In the genomic region with DNA sequence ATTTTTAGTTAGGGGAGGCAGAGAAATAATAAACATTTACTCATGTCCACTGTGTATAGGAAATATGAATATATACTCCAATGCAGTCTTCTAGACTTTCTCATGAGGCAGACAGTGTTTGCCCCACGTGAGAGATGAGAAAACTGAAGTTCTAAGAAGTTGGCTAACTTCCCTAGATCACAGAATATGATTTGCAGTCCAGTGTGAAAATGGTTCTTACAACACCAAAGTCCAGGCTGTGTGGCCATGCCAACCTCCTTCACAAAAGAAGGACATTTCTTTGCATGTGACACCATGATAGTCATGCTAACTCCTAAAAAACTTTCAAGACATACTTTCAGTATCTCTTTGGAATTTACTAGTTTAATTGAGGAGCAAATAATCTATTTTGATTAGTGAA, we compare ENCODE assay signal across 20 cellular contexts.
DNase-seq lines count a peak whose midpoint lies in the region; ATAC-seq and TF ChIP-seq lines count a peak whose summit lies in the region.
"Had no signal": no experiment of that assay in that cellular context is flagged by ENCODE, and none has a peak within 500 bp of the region (broad histone marks: within the 10 kb centered on the region; RNA-seq: fewer than 3 reads in every experiment).

No MANE protein-coding gene starts in this region.

- H3K9me3 ChIP-seq in osteoblast (ENCODE audit: low read depth, low read length) = no peaks in the 10 kb centered on the region
- no peaks in the 10 kb centered on the region for H3K9me3 ChIP-seq in testis
- H3K9me3 ChIP-seq in smooth muscle cell (replicated peaks; ENCODE audit: low read depth) = no peaks in the 10 kb centered on the region
- H3K9me3 ChIP-seq: body of pancreas, vagina had no signal

- DNase-seq in AG20443 (ENCODE audit: low spot score) (peak; percentile 29), MV-4-11 (lab: John Stamatoyannopoulos, UW) (peak; percentile 16), fibroblast of peridontal ligament (ENCODE audit: extremely low read depth) (peak; percentile 82), osteoblast (ENCODE audit: insufficient read length, low spot score, missing footprints) (no peak), testis (no peak), smooth muscle cell (lab: John Stamatoyannopoulos, UW; ENCODE audit: unreplicated experiment) (no peak), NCI-H187 (lab: John Stamatoyannopoulos, UW) (no peak)
- no peak for DNase-seq in activated CD8-positive, alpha-beta T cell treated with anti-CD3 and anti-CD28 coated beads for 36 hours
- DNase-seq: activated CD4-positive, CD25-positive, alpha-beta regulatory T cell treated with anti-CD3 and anti-CD28 coated beads, Interleukin-2, amount 50 U/mL, for 72 hours; body of pancreas; erythroblast; GDM1; hypothalamus; Kasumi-1; NCI-H1694; stimulated activated naive CD8-positive, alpha-beta T cell treated with anti-CD3 and anti-CD28 coated beads, Interleukin-15, Interleukin-2, amounts not matched to agents 100 U/mL and 50 U/mL, for 24 hours had no signal

- intact Hi-C loops in testis (cut with DNase I; ENCODE audit: low total_unique reads) = no loop called here
- intact Hi-C loops in activated CD8-positive, alpha-beta T cell treated with anti-CD3 and anti-CD28 coated beads for 36 hours (cut with micrococcal nuclease) = no loop called here

- 43 to 48% methylated on average over 1 of the region's 1 CpG for WGBS in testis, 2 donors
- 83% methylated on average over 1 of the region's 1 CpG for WGBS in smooth muscle cell (ENCODE audit: low lambda C conversion rate)

- no peak for TF ChIP-seq POLR2A in testis (IDR thresholded peaks at IDR 0.05)

- no peaks in the 10 kb centered on the region for H3K36me3 ChIP-seq in osteoblast (ENCODE audit: insufficient read depth, low read length)
- no peaks in the 10 kb centered on the region for H3K36me3 ChIP-seq in testis (ENCODE audit: low read depth, missing control alignments)
- H3K36me3 ChIP-seq in smooth muscle cell (ENCODE audit: low read depth) = no peaks in the 10 kb centered on the region
- H3K36me3 ChIP-seq: vagina had no signal

- POLR2A ChIA-PET in activated CD8-positive, alpha-beta T cell treated with anti-CD3 and anti-CD28 coated beads for 36 hours (lab: Charles Lee) = no interaction called here

- H3K4me1 ChIP-seq in osteoblast (ENCODE audit: insufficient read depth, low read length) = peaks cover 50% of the 10 kb centered on the region
- peaks cover 3% of the 10 kb centered on the region for H3K4me1 ChIP-seq in testis
- peaks cover 16% of the 10 kb centered on the region for H3K4me1 ChIP-seq in smooth muscle cell (ENCODE audit: low read depth)

- H3K27me3 ChIP-seq in osteoblast (ENCODE audit: insufficient read depth, low read length) (no peaks in the 10 kb centered on the region), testis (no peaks in the 10 kb centered on the region), smooth muscle cell (ENCODE audit: low read depth) (no peaks in the 10 kb centered on the region)
- H3K27me3 ChIP-seq: body of pancreas, vagina had no signal

- H3K79me2 ChIP-seq in osteoblast (ENCODE audit: insufficient read depth, low read length) (no peaks in the 10 kb centered on the region), smooth muscle cell (ENCODE audit: low read depth) (no peaks in the 10 kb centered on the region)

- no peak overlapping the region for H3K27ac Mint-ChIP-seq in activated CD8-positive, alpha-beta T cell treated with anti-CD3 and anti-CD28 coated beads for 36 hours
- H3K27ac Mint-ChIP-seq: GM23338; T-helper 2 cell treated with Interferon-gamma antibody and Interleukin-4, amounts not matched to agents 5 μg/mL and 100 μg/mL, for 36 hours had no signal

- CTCF ChIA-PET in activated CD8-positive, alpha-beta T cell treated with anti-CD3 and anti-CD28 coated beads for 36 hours (lab: Charles Lee) = no interaction called here

- H3K9me3 Mint-ChIP-seq in activated CD8-positive, alpha-beta T cell treated with anti-CD3 and anti-CD28 coated beads for 36 hours = no peaks in the 10 kb centered on the region
- H3K9me3 Mint-ChIP-seq: GM23338; T-helper 2 cell treated with Interferon-gamma antibody and Interleukin-4, amounts not matched to agents 5 μg/mL and 100 μg/mL, for 36 hours had no signal

- peak overlapping the region; percentile 38 for H3K4me3 ChIP-seq in osteoblast (ENCODE audit: insufficient read depth, low read length)
- no peak overlapping the region for H3K4me3 ChIP-seq in testis
- H3K4me3 ChIP-seq in smooth muscle cell = no peak overlapping the region
- H3K4me3 ChIP-seq: body of pancreas, GM23338, vagina had no signal

- TF ChIP-seq CTCF in osteoblast (IDR thresholded peaks at IDR 0.05; ENCODE audit: extremely low read depth, low read depth, low read length) = no peak
- no peak for TF ChIP-seq CTCF in testis (IDR thresholded peaks at IDR 0.05)
- TF ChIP-seq CTCF in activated CD8-positive, alpha-beta T cell treated with anti-CD3 and anti-CD28 coated beads for 36 hours (IDR thresholded peaks at IDR 0.05) = no peak
- no peak for TF ChIP-seq CTCF in smooth muscle cell (IDR thresholded peaks at IDR 0.05; ENCODE audit: borderline replicate concordance, insufficient read depth, poor library complexity, severe bottlenecking)

- H3K27me3 Mint-ChIP-seq in activated CD8-positive, alpha-beta T cell treated with anti-CD3 and anti-CD28 coated beads for 36 hours = peaks cover 1% of the 10 kb centered on the region

- no peaks in the 10 kb centered on the region for H3K36me3 Mint-ChIP-seq in activated CD8-positive, alpha-beta T cell treated with anti-CD3 and anti-CD28 coated beads for 36 hours (ENCODE audit: low read depth)

- H3K4me1 Mint-ChIP-seq in activated CD8-positive, alpha-beta T cell treated with anti-CD3 and anti-CD28 coated beads for 36 hours (ENCODE audit: low read depth) = peaks cover 13% of the 10 kb centered on the region

- ATAC-seq in activated CD8-positive, alpha-beta T cell treated with anti-CD3 and anti-CD28 coated beads for 36 hours = no peak
- ATAC-seq: body of pancreas; GM23338; Right ventricle myocardium inferior; stimulated activated naive CD8-positive, alpha-beta T cell treated with anti-CD3 and anti-CD28 coated beads, Interleukin-15, Interleukin-2, amounts not matched to agents 100 U/mL and 50 U/mL, for 24 hours had no signal

- no peak overlapping the region for H3K4me3 Mint-ChIP-seq in activated CD8-positive, alpha-beta T cell treated with anti-CD3 and anti-CD28 coated beads for 36 hours
- H3K4me3 Mint-ChIP-seq: GM23338; T-helper 2 cell treated with Interferon-gamma antibody and Interleukin-4, amounts not matched to agents 5 μg/mL and 100 μg/mL, for 36 hours had no signal

- H3K4me2 ChIP-seq in osteoblast (ENCODE audit: insufficient read depth, low read length) (peak overlapping the region; percentile 38), smooth muscle cell (no peak overlapping the region)
- H3K4me2 ChIP-seq: GM23338 had no signal

- H3K9ac ChIP-seq in smooth muscle cell (ENCODE audit: low read depth) = no peak overlapping the region

- no peak overlapping the region for H2AFZ ChIP-seq in osteoblast (ENCODE audit: low read length)
- no peak overlapping the region for H2AFZ ChIP-seq in smooth muscle cell (ENCODE audit: low read depth)
- H2AFZ ChIP-seq: GM23338 had no signal

- H3F3A ChIP-seq in smooth muscle cell (ENCODE audit: low read depth) = peaks cover 18% of the 10 kb centered on the region

- no peaks in the 10 kb centered on the region for H4K20me1 ChIP-seq in osteoblast (ENCODE audit: insufficient read depth, low read length)
- no peaks in the 10 kb centered on the region for H4K20me1 ChIP-seq in smooth muscle cell (ENCODE audit: low read depth)

- H3K27ac ChIP-seq in osteoblast (ENCODE audit: low read depth, low read length) (peak overlapping the region; percentile 78), testis (no peak overlapping the region), smooth muscle cell (ENCODE audit: low read depth) (no peak overlapping the region)
- H3K27ac ChIP-seq: vagina had no signal

Comparison
In these comparisons a context has a peak if more than half of its experiments do, and no peak if none do; other contexts are left out.
1. DNase-seq: peak in AG20443 (single experiment), MV-4-11 (single experiment) and fibroblast of peridontal ligament (single experiment); none in osteoblast (single experiment), testis (single experiment), activated CD8-positive, alpha-beta T cell treated with anti-CD3 and anti-CD28 coated beads for 36 hours (single experiment), smooth muscle cell (single experiment) and NCI-H187 (0 of 2).